In the genomic region with DNA sequence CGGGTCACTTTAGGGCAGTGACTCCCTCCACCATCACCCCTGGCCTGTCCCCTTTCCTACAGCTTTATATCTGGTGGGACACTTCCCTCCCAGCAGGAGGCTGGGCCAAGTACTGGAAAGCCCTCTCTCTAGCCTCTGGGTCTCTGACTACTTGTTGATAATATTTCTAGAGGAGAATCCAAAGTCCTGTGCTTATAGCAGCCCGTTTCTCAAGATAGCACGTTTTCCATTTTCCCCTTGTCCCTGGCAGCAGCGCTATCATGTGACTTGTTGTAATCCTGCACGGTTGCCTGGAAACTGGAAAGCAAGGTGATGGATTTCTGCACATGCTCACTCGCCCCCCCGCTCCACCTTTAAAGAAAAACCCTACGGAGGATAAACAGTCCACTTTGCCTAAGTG, we compare ENCODE assay signal across 8 cellular contexts. TPM values are rescaled to one million over a fixed set of nuclear protein-coding genes. Genes with fewer than 3 reads are reported as not detected.
A peak's percentile ranks its signal among the peaks of the same experiment; 100 is the strongest.
DNase-seq lines count a peak whose midpoint lies in the region; ATAC-seq and TF ChIP-seq lines count a peak whose summit lies in the region.

No MANE protein-coding gene starts in this region.

- ATAC-seq in GM18858 (IDR thresholded peaks at IDR 0.05; ENCODE audit: unreplicated experiment), result no peak

- intact Hi-C loops in lower leg skin (cut with DNase I; ENCODE audit: low total_unique reads), result no loop called here

- no peaks in the 10 kb centered on the region for H3K36me3 Mint-ChIP-seq in chondrocyte (ENCODE audit: low read depth)

- H4K20me1 ChIP-seq in BLaER1 treated with 17β-estradiol and CSF1 and Interleukin-3, amounts not matched to agents 10 nM and 100 nM, result peaks cover 0 to 8% (median 2%) of the 10 kb centered on the region in 11 experiments; a peak in 7 of 22 replicates

- no peak overlapping the region for H3K27ac Mint-ChIP-seq in chondrocyte (ENCODE audit: unreplicated experiment)

- TF ChIP-seq POLR2A in lower leg skin (IDR thresholded peaks at IDR 0.05), result no peak

- DNase-seq in NCI-H2171 (lab: John Stamatoyannopoulos, UW) (peak; percentile 75), cerebellar cortex (ENCODE audit: low spot score) (peak; percentile 69), lower leg skin (ENCODE audit: low spot score in 2 of 2) (no peak), NCI-H2029 treated with DMSO at 0.1 percent for 48 hours (lab: John Stamatoyannopoulos, UW) (no peak), chondrocyte (ENCODE audit: low spot score) (no peak)

- H3K9me3 ChIP-seq in BLaER1 treated with 17β-estradiol and CSF1 and Interleukin-3, amounts not matched to agents 10 nM and 100 nM (replicated peaks in 1 of 11), result no peaks in the 10 kb centered on the region
- no peaks in the 10 kb centered on the region for H3K9me3 ChIP-seq in mucosa of stomach (ENCODE audit: control insufficient read depth, low read length)

- no peaks in the 10 kb centered on the region for H3K27me3 Mint-ChIP-seq in chondrocyte (ENCODE audit: low read depth)

- peaks cover 11% of the 10 kb centered on the region for H3K4me1 Mint-ChIP-seq in chondrocyte (ENCODE audit: low read depth)

- no peak overlapping the region for H3K27ac ChIP-seq in BLaER1 treated with 17β-estradiol and CSF1 and Interleukin-3, amounts not matched to agents 10 nM and 100 nM

- 37 to 42% methylated on average over 8 of the region's 8 CpGs for WGBS in lower leg skin, 2 donors

- peaks cover 3 to 11% (median 4%) of the 10 kb centered on the region in 11 experiments; a peak in 21 of 22 replicates for H3K27me3 ChIP-seq in BLaER1 treated with 17β-estradiol and CSF1 and Interleukin-3, amounts not matched to agents 10 nM and 100 nM
- H3K27me3 ChIP-seq in mucosa of stomach (ENCODE audit: control insufficient read depth, insufficient read depth, low read length), result no peaks in the 10 kb centered on the region

- TF ChIP-seq CTCF in lower leg skin (IDR thresholded peaks at IDR 0.05) (no peak), chondrocyte (IDR thresholded peaks at IDR 0.05) (no peak)

- H3K9ac ChIP-seq in BLaER1 treated with 17β-estradiol and CSF1 and Interleukin-3, amounts not matched to agents 10 nM and 100 nM, result no peak overlapping the region
- H3K9ac ChIP-seq in mucosa of stomach (ENCODE audit: low read length), result peak overlapping the region; percentile 9

- peak overlapping the region; percentile 62 to 84 (median 76) for H3K4me2 ChIP-seq in BLaER1 treated with 17β-estradiol and CSF1 and Interleukin-3, amounts not matched to agents 10 nM and 100 nM

- H3K4me3 Mint-ChIP-seq in chondrocyte (ENCODE audit: unreplicated experiment), result no peak overlapping the region

- no peak overlapping the region for H3K4me3 ChIP-seq in BLaER1 treated with 17β-estradiol and CSF1 and Interleukin-3, amounts not matched to agents 10 nM and 100 nM
- H3K4me3 ChIP-seq in mucosa of stomach (ENCODE audit: low read length) (no peak overlapping the region), lower leg skin (ENCODE audit: low read depth, poor library complexity, severe bottlenecking) (no peak overlapping the region)

- H3K4me1 ChIP-seq in BLaER1 treated with 17β-estradiol and CSF1 and Interleukin-3, amounts not matched to agents 10 nM and 100 nM, result peaks cover 42 to 58% (median 52%) of the 10 kb centered on the region in 10 experiments
- peaks cover 29% of the 10 kb centered on the region for H3K4me1 ChIP-seq in mucosa of stomach (ENCODE audit: control insufficient read depth, insufficient read depth, low read length)

- no peaks in the 10 kb centered on the region for H3K36me3 ChIP-seq in BLaER1 treated with 17β-estradiol and CSF1 and Interleukin-3, amounts not matched to agents 10 nM and 100 nM
- no peaks in the 10 kb centered on the region for H3K36me3 ChIP-seq in mucosa of stomach (ENCODE audit: control insufficient read depth, insufficient read depth, low read length)

- no peaks in the 10 kb centered on the region for H3K9me3 Mint-ChIP-seq in chondrocyte (ENCODE audit: low read depth)

RNA-seq across cellular contexts. Expression of a gene that starts 3.3 kb away (rescaled TPM):
- total RNA-seq in lower leg skin (10 to 100 TPM; 11.7 to 16.7 (median 14.6) TPM), chondrocyte (3.3 to 6.1 TPM (median 3.7 TPM) in 3 replicates)

Comparison
In these comparisons a context has a peak if more than half of its experiments do, and no peak if none do; other contexts are left out.
1. DNase-seq: peak in NCI-H2171 (single experiment) and cerebellar cortex (single experiment); none in lower leg skin (0 of 2), NCI-H2029 treated with DMSO at 0.1 percent for 48 hours (single experiment) and chondrocyte (single experiment).